2 cellular contexts compared by ENCODE assay signal in the genomic region with DNA sequence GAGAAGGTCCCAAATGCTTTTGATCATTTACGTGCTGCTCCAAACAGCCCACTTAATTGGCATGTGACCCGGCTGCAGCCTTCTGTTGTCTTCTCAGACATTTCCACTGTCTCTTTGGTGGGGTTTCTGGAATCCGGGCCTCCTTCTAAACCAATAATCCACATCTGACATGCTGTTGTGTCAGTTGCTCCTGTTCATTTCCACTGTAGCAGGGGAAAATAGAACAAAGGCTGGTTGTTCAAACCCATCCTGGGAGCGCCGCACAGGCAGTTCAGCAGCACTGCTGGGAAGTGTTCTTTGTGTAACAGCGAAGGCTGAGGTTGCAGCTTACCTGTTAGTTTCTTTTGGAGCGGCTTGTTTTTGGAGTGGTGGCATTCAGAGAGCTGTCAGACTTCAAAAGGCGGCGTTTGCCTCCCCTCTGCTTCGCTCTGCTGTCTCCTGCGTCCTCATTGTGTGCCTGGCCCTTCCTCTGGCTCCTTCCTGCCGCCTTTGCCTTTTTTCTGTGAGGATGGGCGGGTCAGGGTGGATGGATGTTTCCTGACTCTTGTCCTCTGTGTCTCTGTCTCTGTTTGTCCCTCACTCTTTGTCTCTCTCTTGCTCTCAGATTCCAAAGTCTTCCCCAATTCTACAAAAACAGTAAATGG.
A peak's percentile ranks its signal among the peaks of the same experiment; 100 is the strongest.
TF ChIP-seq lines count a peak whose summit lies in the region.

No MANE protein-coding gene starts in this region.

TF ChIP-seq in HepG2, 621 proteins besides CTCF, POLR2A, EP300 and RAD21:
- no peak for TF ChIP-seq SNRNP70 (IDR thresholded peaks at IDR 0.05; ENCODE audit: low read depth, low read length)
- TF ChIP-seq ATRX (CRISPR knock-in tag; IDR thresholded peaks at IDR 0.05; ENCODE audit: borderline replicate concordance): no peak
- no peak for TF ChIP-seq NFE2 (CRISPR knock-in tag; IDR thresholded peaks at IDR 0.05)
- no peak for TF ChIP-seq ZNF318 (CRISPR knock-in tag; IDR thresholded peaks at IDR 0.05)
- TF ChIP-seq ZFP1 (CRISPR knock-in tag; IDR thresholded peaks at IDR 0.05): no peak
- no peak for TF ChIP-seq ZBTB49 (CRISPR knock-in tag; IDR thresholded peaks at IDR 0.05; ENCODE audit: borderline replicate concordance)
- no peak for TF ChIP-seq DR1 (CRISPR knock-in tag; IDR thresholded peaks at IDR 0.05)

TF ChIP-seq in WTC11, 78 proteins besides CTCF, POLR2A, EP300 and RAD21:
- TF ChIP-seq KAT7 (CRISPR knock-in tag; IDR thresholded peaks at IDR 0.05; ENCODE audit: borderline replicate concordance) (no peak), MXD4 (CRISPR knock-in tag; IDR thresholded peaks at IDR 0.05; ENCODE audit: borderline replicate concordance) (no peak), SP1 (CRISPR knock-in tag; conservative IDR thresholded peaks at IDR 0.05) (0 out of 2 replicates have a peak, but pooled peaks have one; percentile 19)
- TF ChIP-seq, protein P1, sequence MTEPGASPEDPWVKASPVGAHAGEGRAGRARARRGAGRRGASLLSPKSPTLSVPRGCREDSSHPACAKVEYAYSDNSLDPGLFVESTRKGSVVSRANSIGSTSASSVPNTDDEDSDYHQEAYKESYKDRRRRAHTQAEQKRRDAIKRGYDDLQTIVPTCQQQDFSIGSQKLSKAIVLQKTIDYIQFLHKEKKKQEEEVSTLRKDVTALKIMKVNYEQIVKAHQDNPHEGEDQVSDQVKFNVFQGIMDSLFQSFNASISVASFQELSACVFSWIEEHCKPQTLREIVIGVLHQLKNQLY (CRISPR knock-in tag; IDR thresholded peaks at IDR 0.05): no peak
- TF ChIP-seq, protein P2, sequence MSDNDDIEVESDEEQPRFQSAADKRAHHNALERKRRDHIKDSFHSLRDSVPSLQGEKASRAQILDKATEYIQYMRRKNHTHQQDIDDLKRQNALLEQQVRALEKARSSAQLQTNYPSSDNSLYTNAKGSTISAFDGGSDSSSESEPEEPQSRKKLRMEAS (CRISPR knock-in tag; IDR thresholded peaks at IDR 0.05): no peak
